In the genomic region with DNA sequence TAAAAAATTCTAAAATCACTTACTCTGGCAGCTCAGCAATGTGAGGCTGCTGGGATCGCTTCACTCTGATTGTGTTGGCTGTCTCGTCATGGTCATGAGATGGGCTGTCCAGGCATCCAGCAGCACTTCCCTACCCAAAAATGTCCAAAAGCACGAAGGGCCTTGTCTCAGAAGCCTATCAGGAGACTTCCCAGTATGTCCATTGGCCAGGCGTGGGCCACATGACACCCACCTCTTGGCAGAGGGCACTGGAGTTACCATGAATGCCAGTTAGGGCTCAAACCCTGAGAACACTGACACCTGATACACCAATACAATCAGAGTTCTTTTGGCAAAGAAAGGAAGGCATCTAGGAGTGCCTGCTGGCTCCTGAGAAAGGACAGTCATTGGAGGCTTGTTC, we compare ENCODE assay signal across 15 cellular contexts. TPM values are rescaled to one million over a fixed set of nuclear protein-coding genes. Genes with fewer than 3 reads are reported as not detected.
"Had no signal": no experiment of that assay in that cellular context is flagged by ENCODE, and none has a peak within 500 bp of the region (broad histone marks: within the 10 kb centered on the region; RNA-seq: fewer than 3 reads in every experiment).

No MANE protein-coding gene starts in this region.

- H3K9me3 Mint-ChIP-seq: activated T-cell treated with anti-CD3 and anti-CD28 coated beads, Interleukin-2, amount 50 U/mL, for 24 hours; type B pancreatic cell had no signal

- H3K27me3 Mint-ChIP-seq: activated T-cell treated with anti-CD3 and anti-CD28 coated beads, Interleukin-2, amount 50 U/mL, for 24 hours; type B pancreatic cell had no signal

- H3K4me1 ChIP-seq: lower lobe of right lung had no signal

- H3K27ac ChIP-seq: esophagus muscularis mucosa, lower lobe of right lung had no signal

- H3K27me3 ChIP-seq: esophagus muscularis mucosa, sigmoid colon had no signal

- H3K4me3 Mint-ChIP-seq: activated T-cell treated with anti-CD3 and anti-CD28 coated beads, Interleukin-2, amount 50 U/mL, for 24 hours; naive thymus-derived CD4-positive, alpha-beta T cell; type B pancreatic cell had no signal

- ATAC-seq: activated naive CD4-positive, alpha-beta T cell treated with anti-CD3 and anti-CD28 coated beads, Interleukin-2, amount 50 U/mL, for 72 hours; lower lobe of right lung; naive thymus-derived CD4-positive, alpha-beta T cell had no signal

- DNase-seq: activated CD4-positive, alpha-beta T cell treated with anti-CD3 and anti-CD28 coated beads, Interleukin-2, amount 50 U/mL, for 4 hours; activated CD4-positive, CD25-positive, alpha-beta regulatory T cell treated with anti-CD3 and anti-CD28 coated beads, Interleukin-2, amount 50 U/mL, for 72 hours; activated effector memory CD4-positive, alpha-beta T cell treated with Interleukin-2 at 50 U/mL for 16 hours; activated T-cell treated with anti-CD3 and anti-CD28 coated beads, Interleukin-2, amount 50 U/mL, for 24 hours; amniotic stem cell; foreskin fibroblast; lower lobe of right lung; naive thymus-derived CD4-positive, alpha-beta T cell; sigmoid colon; stimulated activated CD4-positive, alpha-beta T cell treated with anti-CD3 and anti-CD28 coated beads, Interleukin-12 subunit alpha, Interleukin-12 subunit beta, amount 100 ng/mL, for 4 hours; stimulated activated naive CD4-positive, alpha-beta T cell had no signal

- H3K4me3 ChIP-seq: esophagus muscularis mucosa, lower lobe of right lung, sigmoid colon had no signal

- H3K36me3 Mint-ChIP-seq: naive thymus-derived CD4-positive, alpha-beta T cell; type B pancreatic cell had no signal

- H3K9me3 ChIP-seq: esophagus muscularis mucosa, lower lobe of right lung, sigmoid colon had no signal

- H3K27ac Mint-ChIP-seq: activated naive CD4-positive, alpha-beta T cell treated with anti-CD3 and anti-CD28 coated beads, Interleukin-2, amount 50 U/mL, for 72 hours; activated T-cell treated with anti-CD3 and anti-CD28 coated beads, Interleukin-2, amount 50 U/mL, for 24 hours; naive thymus-derived CD4-positive, alpha-beta T cell; type B pancreatic cell had no signal

RNA-seq across cellular contexts. Expression of a gene that starts 27.0 kb away (rescaled TPM):
- total RNA-seq: T-helper 2 cell treated with Interferon-gamma antibody and Interleukin-4, amounts not matched to agents 100 ng/mL and 5 ng/mL, for 36 hours had no signal
